ENCODE assay signal across 19 cellular contexts in genomic region chr2:15929861-15930260, GRCh38. TPM values are rescaled to one million over a fixed set of nuclear protein-coding genes. Genes with fewer than 3 reads are reported as not detected.
"Had no signal": no experiment of that assay in that cellular context is flagged by ENCODE, and none has a peak within 500 bp of the region (broad histone marks: within the 10 kb centered on the region; RNA-seq: fewer than 3 reads in every experiment).

No MANE protein-coding gene starts in this region.

- DNase-seq: colonic mucosa; cortex of kidney; dermis blood vessel endothelial cell; dorsolateral prefrontal cortex; effector CD4-positive, alpha-beta T cell; effector CD8-positive, alpha-beta T cell; effector memory CD4-positive, alpha-beta T cell; effector memory CD8-positive, alpha-beta T cell; endodermal cell; erythroblast; esophagus squamous epithelium; foreskin fibroblast; foreskin keratinocyte; foreskin melanocyte; gastrocnemius medialis; glutamatergic neuron; heart left ventricle; heart right ventricle had no signal

RNA-seq across cellular contexts. Expression of gene MYCN, which starts 10.5 kb away (rescaled TPM):
- polyA plus RNA-seq: fibroblast of lung had no signal
